In the genomic region with DNA sequence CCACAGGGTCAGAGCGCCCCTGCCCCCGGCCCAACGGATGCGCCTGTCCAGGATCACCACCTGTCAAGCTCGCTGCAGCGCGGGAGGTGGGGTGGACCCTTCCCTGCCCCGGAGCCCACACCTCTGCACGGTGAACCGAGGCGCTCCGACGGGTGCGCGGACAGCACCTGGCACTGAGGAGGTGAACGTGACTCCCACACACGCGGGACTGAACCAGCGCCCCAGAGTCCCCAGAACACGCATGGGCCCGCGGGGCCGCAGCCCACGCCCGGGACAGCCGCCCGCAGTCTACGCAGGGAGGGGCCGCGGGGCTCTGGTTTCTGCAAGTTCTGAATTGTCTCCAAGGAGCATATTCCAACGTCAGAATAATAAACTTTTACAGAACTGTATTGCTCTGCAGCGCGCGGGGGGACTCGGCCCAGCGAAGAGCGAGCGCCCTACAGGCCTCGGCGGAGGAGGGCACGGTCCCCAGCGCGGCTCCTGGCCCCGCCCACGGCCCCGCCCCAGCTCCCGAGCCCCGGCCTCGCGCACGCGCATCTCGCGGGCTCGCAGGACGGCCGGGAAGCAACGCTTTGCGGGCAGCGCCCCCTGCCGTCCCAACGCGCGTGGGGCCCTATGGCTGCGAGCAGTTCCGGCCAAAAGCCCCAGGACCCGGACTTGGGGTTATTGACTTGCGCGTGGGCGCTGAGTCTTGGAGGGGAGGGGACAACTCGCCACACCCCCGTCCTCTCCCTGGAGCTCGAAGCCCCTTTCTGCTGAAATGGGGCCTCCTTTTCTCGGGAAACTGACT, we compare ENCODE assay signal across 8 cellular contexts. TPM values are rescaled to one million over a fixed set of nuclear protein-coding genes. Genes with fewer than 3 reads are reported as not detected.
A peak's percentile ranks its signal among the peaks of the same experiment; 100 is the strongest.
DNase-seq lines count a peak whose midpoint lies in the region; ATAC-seq and TF ChIP-seq lines count a peak whose summit lies in the region.

No MANE protein-coding gene starts in this region.

- no peaks in the 10 kb centered on the region for H4K20me1 ChIP-seq in H9 (ENCODE audit: control insufficient read depth, insufficient read depth, insufficient read length)

- intact Hi-C loops in heart right ventricle (cut with DNase I) (loop anchor here in 9 of 10 donors (1.0 to 10.0 kb wide), 5 partner anchors 392 to 807 kb away; no protein-coding TSS in a partner anchor), transverse colon (cut with DNase I; ENCODE audit: low total_unique reads) (loop anchor here (10.0 kb wide), 1 partner anchor 294 kb away; a partner anchor contains a TSS)

- no peaks in the 10 kb centered on the region for H3K9me3 ChIP-seq in H9 (ENCODE audit: control insufficient read depth, low read depth, low read length)
- H3K9me3 ChIP-seq in MG63 = no peaks in the 10 kb centered on the region
- H3K9me3 ChIP-seq in heart right ventricle = no peaks in the 10 kb centered on the region
- H3K9me3 ChIP-seq in transverse colon = no peaks in the 10 kb centered on the region

- in situ Hi-C loops in transverse colon (cut with MboI; ENCODE audit: low pct_ligation_motif_present in 1 of 4, low pct_unique_long_range_greater_than_20kb in 1 of 4, low sequenced_read_pairs in 3 of 4) = loop anchor here (5.0 to 25.0 kb wide), 4 partner anchors 382 to 802 kb away; no protein-coding TSS in a partner anchor

- H2BK12ac ChIP-seq in H9 (ENCODE audit: insufficient read length, low read depth, low read length) = no peak overlapping the region

- CTCF ChIA-PET in T-cell (lab: Charles Lee) = interaction anchor here (0.5 to 4.0 kb wide), 21 partner anchors 9 to 1235 kb away, joined by 3 to 73 read pairs (median 4); a partner anchor contains a TSS

- H3K4me1 Mint-ChIP-seq in H9 (peaks cover 10 to 32% of the 10 kb centered on the region in 2 experiments), T-cell (peaks cover 0 to 5% (median 3%) of the 10 kb centered on the region in 3 donors)

- peak; percentile 97 to 98 (median 97) for ATAC-seq in T-cell (replicated peaks in 1 of 4)
- ATAC-seq in heart right ventricle = peak; percentile 97 to 100 (median 99)

- no peak overlapping the region for H3K4ac ChIP-seq in H9 (ENCODE audit: low read depth, low read length)

- peak overlapping the region; percentile 46; the same call in 1 of the 2 replicates for H3K14ac ChIP-seq in H9 (ENCODE audit: insufficient read depth, low read length)

- H3K27me3 Mint-ChIP-seq in H9 (ENCODE audit: low read depth) = peaks cover 16% of the 10 kb centered on the region
- peaks cover 6 to 7% of the 10 kb centered on the region in 2 donors for H3K27me3 Mint-ChIP-seq in T-cell

- TF ChIP-seq EP300 in transverse colon (IDR thresholded peaks at IDR 0.05; ENCODE audit: low read depth) = no peak

- no peaks in the 10 kb centered on the region for H3K9me3 Mint-ChIP-seq in H9
- H3K9me3 Mint-ChIP-seq in T-cell = no peaks in the 10 kb centered on the region

- TF ChIP-seq CTCF in H9 (conservative IDR thresholded peaks at IDR 0.05) (peak; percentile 97), heart right ventricle (IDR thresholded peaks at IDR 0.05) (peak; percentile 82 to 99 (median 98)), transverse colon (IDR thresholded peaks at IDR 0.05) (peak; percentile 85 to 97 (median 95))

- H3K4me3 ChIP-seq in MG63 (no peak overlapping the region), heart right ventricle (peak overlapping the region; percentile 40 to 72 (median 60)), transverse colon (peak overlapping the region; percentile 34 to 59 (median 40))

- H2BK20ac ChIP-seq in H9 (ENCODE audit: low read depth, low read length, poor library complexity, severe bottlenecking) = no peak overlapping the region

- no peaks in the 10 kb centered on the region for H3K36me3 Mint-ChIP-seq in H9 (ENCODE audit: insufficient read depth in 1 of 3, low read depth in 3 of 3)
- no peaks in the 10 kb centered on the region for H3K36me3 Mint-ChIP-seq in T-cell

- peaks cover 4% of the 10 kb centered on the region for H3K23me2 ChIP-seq in H9 (ENCODE audit: insufficient read length, low read depth, low read length, poor library complexity, severe bottlenecking)

- H2BK5ac ChIP-seq in H9 (ENCODE audit: insufficient read length, low read length) = no peak overlapping the region

- H4K91ac ChIP-seq in H9 (ENCODE audit: insufficient read length, low read depth, low read length) = no peak overlapping the region

- H3K18ac ChIP-seq in H9 (ENCODE audit: insufficient read length, low read depth, low read length) = no peak overlapping the region

- no peak overlapping the region for H2BK15ac ChIP-seq in H9 (ENCODE audit: low read depth, low read length)

- H3K9ac ChIP-seq in H9 (ENCODE audit: extremely low read depth, insufficient read length, low read length) = no peak overlapping the region

- peak; percentile 100 for DNase-seq in GM03348 (ENCODE audit: low spot score)
- DNase-seq in H9 = peak; percentile 88
- peak; percentile 83 for DNase-seq in MG63
- DNase-seq in T-cell = peak; percentile 73 to 96 (median 88)
- peak; percentile 49 for DNase-seq in amniotic epithelial cell (ENCODE audit: low read depth)
- DNase-seq in heart right ventricle = peak; percentile 85 to 93
- DNase-seq in pons (ENCODE audit: low spot score) = peak; percentile 79
- DNase-seq in transverse colon = peak; percentile 94

- H2AK5ac ChIP-seq in H9 (ENCODE audit: insufficient read length, low read length) = no peak overlapping the region

- H3K27me3 ChIP-seq in H9 (ENCODE audit: insufficient read depth, low read length) (no peaks in the 10 kb centered on the region), MG63 (no peaks in the 10 kb centered on the region), heart right ventricle (peaks cover 0 to 5% (median 0%) of the 10 kb centered on the region in 7 donors), transverse colon (no peaks in the 10 kb centered on the region)

- H3K4me2 ChIP-seq in H9 (ENCODE audit: insufficient read depth, insufficient read length, low read length) = peak overlapping the region; percentile 40

- H3K79me2 ChIP-seq in H9 (ENCODE audit: insufficient read depth, low read length) = no peaks in the 10 kb centered on the region

- no peak overlapping the region for H2BK120ac ChIP-seq in H9 (ENCODE audit: low read depth, low read length, poor library complexity, severe bottlenecking)

- H3K23ac ChIP-seq in H9 (ENCODE audit: insufficient read length, low read depth, low read length) = no peak overlapping the region

- no peak overlapping the region for H3T11ph ChIP-seq in H9 (ENCODE audit: low read length)

- H4K8ac ChIP-seq in H9 (replicated peaks; ENCODE audit: insufficient read length, low read depth, low read length) = no peak overlapping the region

- H3K4me3 Mint-ChIP-seq in H9 (peak overlapping the region in 1 of 2 experiments; percentile 38; a peak in 3 of 5 replicates), T-cell (peak overlapping the region; percentile 46 to 57 (median 57))

- peak overlapping the region; percentile 76 for H2AFZ ChIP-seq in H9 (ENCODE audit: low read length)

- H4K5ac ChIP-seq in H9 (ENCODE audit: insufficient read length, low read depth, low read length) = no peak overlapping the region

- no CpG with 5 or more reads among the region's 74 CpGs for WGBS in H9 (ENCODE audit: extremely low coverage, insufficient read length, low lambda C conversion rate)
- 1 to 3% methylated on average over 73 to 74 of the region's 74 CpGs for WGBS in heart right ventricle, 2 donors
- WGBS in transverse colon (ENCODE audit: low coverage in 1 of 2), 2 donors = 5% methylated on average over 68 of the region's 74 CpGs; no CpG with 5 or more reads in 1 of the 2 donors

- H3K36me3 ChIP-seq in MG63 = no peaks in the 10 kb centered on the region
- no peaks in the 10 kb centered on the region for H3K36me3 ChIP-seq in heart right ventricle
- no peaks in the 10 kb centered on the region for H3K36me3 ChIP-seq in transverse colon

- H3K4me1 ChIP-seq in H9 (ENCODE audit: insufficient read depth, low read length) (peaks cover 2% of the 10 kb centered on the region; the same call in 1 of the 2 replicates), heart right ventricle (peaks cover 0 to 12% (median 6%) of the 10 kb centered on the region in 9 donors), transverse colon (peaks cover 3 to 12% (median 10%) of the 10 kb centered on the region in 4 donors)

- no peak overlapping the region for H3K27ac Mint-ChIP-seq in H9
- peak overlapping the region in 1 of 2 donors; percentile 58 for H3K27ac Mint-ChIP-seq in T-cell

- TF ChIP-seq POLR2A in transverse colon (IDR thresholded peaks at IDR 0.05) = no peak

- POLR2A ChIA-PET in T-cell (lab: Charles Lee) = interaction anchor here in 1 of 2 donors (0.6 kb wide), 1 partner anchor 339 kb away, joined by 3 read pairs; no protein-coding TSS in a partner anchor

- H3K27ac ChIP-seq in H9 (ENCODE audit: insufficient read length, low read depth, low read length) (no peak overlapping the region), heart right ventricle (peak overlapping the region in 3 of 10 donors; percentile 19 to 79 (median 24)), transverse colon (peak overlapping the region; percentile 17 to 68 (median 45))

- no peak overlapping the region for H3K56ac ChIP-seq in H9 (ENCODE audit: insufficient read length, low read depth, low read length)

- H3K79me1 ChIP-seq in H9 (ENCODE audit: insufficient read depth, low read depth, low read length, poor library complexity, severe bottlenecking) = no peaks in the 10 kb centered on the region

RNA-seq across cellular contexts. Expression of a gene that starts 29.7 kb away (rescaled TPM):
- total RNA-seq in H9 (2021) = 65.2 and 67.9 TPM in 2 replicates
- 223 and 278 TPM in 2 replicates for total RNA-seq in MG63 (2014; rRNA removed; shearing (Covaris generic); ENCODE audit: low replicate concordance)
- 10 to 100 TPM; 23.2 to 42.5 (median 38.1) TPM for total RNA-seq in T-cell
- total RNA-seq in heart right ventricle = 10 to 100 TPM; 27.4 to 46.9 (median 32.0) TPM
- polyA plus RNA-seq in heart right ventricle = 10 to 100 TPM; 15.1 to 27.5 TPM
- total RNA-seq in transverse colon = 10 to 100 TPM; 22.1 to 89.3 (median 60.9) TPM

Comparison
In these comparisons a context has a peak if more than half of its experiments do, and no peak if none do; other contexts are left out.
1. DNase-seq: peak in every context shown above with its lines; median percentile 100 in GM03348; 94 in transverse colon; 89 in heart right ventricle; 88 in H9; 88 in T-cell; 83 in MG63; 79 in pons; 49 in amniotic epithelial cell.